8 cellular contexts compared by ENCODE assay signal in the genomic region with DNA sequence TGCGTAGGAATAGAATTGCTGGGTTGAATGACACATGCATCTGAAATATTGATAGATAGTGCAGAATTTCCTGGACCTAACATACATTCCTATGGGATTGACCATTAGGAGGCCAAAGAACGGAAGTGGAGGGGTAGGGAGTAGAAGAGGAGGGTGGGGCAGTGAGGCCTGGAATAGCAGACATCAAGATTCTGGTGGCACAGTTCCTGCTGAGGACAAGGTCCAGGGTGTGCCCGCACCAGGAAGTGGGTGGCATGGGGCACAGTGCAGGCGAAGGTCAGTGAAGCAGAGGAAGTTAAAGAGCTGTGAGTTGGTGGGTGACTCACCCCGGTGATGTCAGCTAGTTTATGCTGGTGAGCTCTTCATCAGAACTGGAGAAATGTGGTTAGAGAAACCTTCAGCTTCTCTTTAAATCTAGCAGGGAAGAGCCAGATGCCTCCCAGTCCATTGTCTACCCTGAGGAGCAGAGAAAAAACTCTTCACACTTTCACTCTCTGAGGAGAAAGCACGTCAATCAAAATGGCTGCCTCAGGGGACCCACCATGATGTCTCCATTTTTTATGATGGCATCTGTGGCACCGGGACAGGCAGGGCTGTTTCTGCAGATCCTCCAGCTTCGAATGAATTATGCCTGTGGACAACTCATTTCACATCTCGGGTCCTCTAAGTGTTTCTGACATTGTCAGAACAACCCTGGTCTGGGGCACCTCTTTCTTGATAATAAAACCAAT. TPM values are rescaled to one million over a fixed set of nuclear protein-coding genes. Genes with fewer than 3 reads are reported as not detected.
A peak's percentile ranks its signal among the peaks of the same experiment; 100 is the strongest.
DNase-seq lines count a peak whose midpoint lies in the region; ATAC-seq, FAIRE-seq and TF ChIP-seq lines count a peak whose summit lies in the region.

No MANE protein-coding gene starts in this region.

- H3K4me1 ChIP-seq in astrocyte (ENCODE audit: insufficient read depth, low read length) (peaks cover 52% of the 10 kb centered on the region), endodermal cell (ENCODE audit: control insufficient read depth, insufficient read depth, low read length) (no peaks in the 10 kb centered on the region)

- H3K36me3 ChIP-seq in astrocyte (ENCODE audit: insufficient read depth, low read length), result no peaks in the 10 kb centered on the region
- H3K36me3 ChIP-seq in endodermal cell (ENCODE audit: control insufficient read depth, insufficient read depth, low read length), result no peaks in the 10 kb centered on the region

- H3K4me3 Mint-ChIP-seq in astrocyte (ENCODE audit: unreplicated experiment) (peak overlapping the region; percentile 2), endodermal cell (no peak overlapping the region)

- H3K27ac ChIP-seq in astrocyte (ENCODE audit: low read depth, low read length) (peak overlapping the region; percentile 98), endodermal cell (ENCODE audit: low read depth, low read length) (no peak overlapping the region)

- DNase-seq in T-helper 22 cell (ENCODE audit: low read depth), result peak; percentile 44
- peak; percentile 94 for DNase-seq in astrocyte (ENCODE audit: low read depth)
- DNase-seq in lower leg skin (ENCODE audit: low spot score in 2 of 2), result peak; percentile 71 to 92
- DNase-seq in stimulated activated CD8-positive, alpha-beta memory T cell treated with anti-CD3 and anti-CD28 coated beads, Interleukin-4, amount 100 ng/mL, for 4 hours (ENCODE audit: low read depth in 2 of 2, low spot score in 1 of 2), result peak; percentile 43 to 67
- DNase-seq in inferior parietal cortex (ENCODE audit: extremely low spot score), result no peak
- no peak for DNase-seq in endodermal cell

- no peak overlapping the region for H3K4me3 ChIP-seq in astrocyte (ENCODE audit: insufficient read depth, low read depth, low read length)
- no peak overlapping the region for H3K4me3 ChIP-seq in lower leg skin (ENCODE audit: low read depth, poor library complexity, severe bottlenecking)
- no peak overlapping the region for H3K4me3 ChIP-seq in endodermal cell (ENCODE audit: low read length)

- no peaks in the 10 kb centered on the region for H3K9me3 ChIP-seq in astrocyte (ENCODE audit: insufficient read depth, low read depth, low read length)
- H3K9me3 ChIP-seq in endodermal cell (ENCODE audit: control insufficient read depth, low read length), result no peaks in the 10 kb centered on the region

- TF ChIP-seq CTCF in astrocyte (IDR thresholded peaks at IDR 0.05; ENCODE audit: insufficient read depth, low read depth, low read length) (no peak), lower leg skin (IDR thresholded peaks at IDR 0.05) (no peak), endodermal cell (conservative IDR thresholded peaks at IDR 0.05) (no peak)

- intact Hi-C loops in lower leg skin (cut with DNase I; ENCODE audit: low total_unique reads), result no loop called here

- no peaks in the 10 kb centered on the region for H3K9me3 Mint-ChIP-seq in astrocyte (ENCODE audit: unreplicated experiment)
- H3K9me3 Mint-ChIP-seq in endodermal cell, result no peaks in the 10 kb centered on the region

- peak overlapping the region; percentile 14 for H2AFZ ChIP-seq in astrocyte (ENCODE audit: low read depth, low read length)

- peaks cover 17% of the 10 kb centered on the region for H3K27me3 Mint-ChIP-seq in astrocyte (ENCODE audit: low read depth, unreplicated experiment)
- peaks cover 19% of the 10 kb centered on the region for H3K27me3 Mint-ChIP-seq in endodermal cell (ENCODE audit: insufficient read depth)

- H3K27ac Mint-ChIP-seq in astrocyte (ENCODE audit: unreplicated experiment) (peak overlapping the region; percentile 83), endodermal cell (no peak overlapping the region)

- peak overlapping the region; percentile 69 for H3K9ac ChIP-seq in astrocyte (ENCODE audit: low read length)
- no peak overlapping the region for H3K9ac ChIP-seq in endodermal cell (ENCODE audit: extremely low read depth, low read length, poor library complexity, severe bottlenecking)

- H3K27me3 ChIP-seq in astrocyte (ENCODE audit: insufficient read depth, low read length) (no peaks in the 10 kb centered on the region), endodermal cell (ENCODE audit: control insufficient read depth, insufficient read depth, low read length, poor library complexity, severe bottlenecking) (peaks cover 17% of the 10 kb centered on the region)

- 60 to 65% methylated on average over 9 of the region's 9 CpGs for WGBS in lower leg skin, 2 donors
- WGBS in endodermal cell (ENCODE audit: insufficient coverage in 1 of 2, insufficient read length in 1 of 2), 2 experiments, result 80 to 83% methylated on average over 6 to 9 of the region's 9 CpGs

- no peaks in the 10 kb centered on the region for H3K79me2 ChIP-seq in astrocyte (ENCODE audit: insufficient read depth, low read length)

- H3K4me2 ChIP-seq in astrocyte (ENCODE audit: low read length), result peak overlapping the region; percentile 41

- H3K4me1 Mint-ChIP-seq in astrocyte (ENCODE audit: low read depth, unreplicated experiment), result peaks cover 39% of the 10 kb centered on the region
- peaks cover 14% of the 10 kb centered on the region for H3K4me1 Mint-ChIP-seq in endodermal cell

- FAIRE-seq in astrocyte (lab: Jason Lieb, UNC), result peak; percentile 96

- H3K36me3 Mint-ChIP-seq in astrocyte (ENCODE audit: low read depth, unreplicated experiment) (no peaks in the 10 kb centered on the region), endodermal cell (ENCODE audit: low read depth) (no peaks in the 10 kb centered on the region)

- TF ChIP-seq POLR2A in lower leg skin (IDR thresholded peaks at IDR 0.05), result no peak

- ATAC-seq in GM18498 (IDR thresholded peaks at IDR 0.05; ENCODE audit: unreplicated experiment), result peak; percentile 84
- ATAC-seq in HG03442 (IDR thresholded peaks at IDR 0.05; ENCODE audit: unreplicated experiment), result peak; percentile 75

- H4K20me1 ChIP-seq in astrocyte (ENCODE audit: insufficient read depth, low read length), result no peaks in the 10 kb centered on the region

RNA-seq across cellular contexts. Expression of gene CTLA4, which starts 55.9 kb away (rescaled TPM):
- total RNA-seq in astrocyte, result not detected in 2 replicates
- under 1 TPM in 1 of 4 donors, not detected in 3; 0.45 TPM for total RNA-seq in lower leg skin
- total RNA-seq in endodermal cell, result not detected
- not detected for polyA plus RNA-seq in endodermal cell (2013, experiment 1 of 2)
- not detected for polyA plus RNA-seq in endodermal cell (2013, experiment 2 of 2)

Comparison
In these comparisons a context has a peak if more than half of its experiments do, and no peak if none do; other contexts are left out.
1. DNase-seq: peak in T-helper 22 cell (single experiment), astrocyte (single experiment), lower leg skin (2 of 2) and stimulated activated CD8-positive, alpha-beta memory T cell treated with anti-CD3 and anti-CD28 coated beads, Interleukin-4, amount 100 ng/mL, for 4 hours (2 of 2); none in inferior parietal cortex (single experiment) and endodermal cell (single experiment).